In genomic region chr7:5636914-5637313, GRCh38 we compare ENCODE assay signal across 8 cellular contexts. TPM values are rescaled to one million over a fixed set of nuclear protein-coding genes. Genes with fewer than 3 reads are reported as not detected.
DNase-seq lines count a peak whose midpoint lies in the region; ATAC-seq and TF ChIP-seq lines count a peak whose summit lies in the region.

No MANE protein-coding gene starts in this region.

- peaks cover 16% of the 10 kb centered on the region for H3K36me3 ChIP-seq in A673 (ENCODE audit: insufficient read depth, low read length, poor library complexity, severe bottlenecking)
- H3K36me3 ChIP-seq in effector memory CD4-positive, alpha-beta T cell (ENCODE audit: control insufficient read depth, insufficient read depth, low read length) = peaks cover 56% of the 10 kb centered on the region

- BruUV-seq in A673 (replicated peaks; lab: Mats Ljungman, UMichigan) = no TSS peak

- no peak for TF ChIP-seq CTCF in A673 (conservative IDR thresholded peaks at IDR 0.05; ENCODE audit: low read depth, low read length)
- no peak for TF ChIP-seq CTCF in endothelial cell (IDR thresholded peaks at IDR 0.05; ENCODE audit: unreplicated experiment)

- peaks cover 77% of the 10 kb centered on the region for H3K4me1 Mint-ChIP-seq in endothelial cell (ENCODE audit: unreplicated experiment)

- H3K9me3 Mint-ChIP-seq in endothelial cell (ENCODE audit: unreplicated experiment) = no peaks in the 10 kb centered on the region

- H3K4me3 ChIP-seq in A673 (ENCODE audit: low read depth, low read length, poor library complexity, severe bottlenecking) = peak overlapping the region; percentile 8
- H3K4me3 ChIP-seq in effector memory CD4-positive, alpha-beta T cell (ENCODE audit: insufficient read depth, low read depth, low read length, poor library complexity, severe bottlenecking) = no peak overlapping the region

- CTCF ChIA-PET in A673 (lab: Charles Lee) = interaction anchor here (0.6 kb wide), 1 partner anchor 24 kb away, joined by 8 read pairs; no protein-coding TSS in a partner anchor

- H3K27me3 ChIP-seq in A673 (replicated peaks; ENCODE audit: insufficient read depth, low read depth, low read length, poor library complexity) = no peaks in the 10 kb centered on the region
- no peaks in the 10 kb centered on the region for H3K27me3 ChIP-seq in effector memory CD4-positive, alpha-beta T cell (replicated peaks; ENCODE audit: control insufficient read depth, insufficient read depth, low read length, poor library complexity, severe bottlenecking)

- H3K27ac Mint-ChIP-seq in endothelial cell (ENCODE audit: unreplicated experiment) = peak overlapping the region; percentile 100

- H3K27me3 Mint-ChIP-seq in endothelial cell (ENCODE audit: unreplicated experiment) = peaks cover 20% of the 10 kb centered on the region

- peaks cover 20% of the 10 kb centered on the region for H3K36me3 Mint-ChIP-seq in endothelial cell (ENCODE audit: low read depth, unreplicated experiment)

- POLR2A ChIA-PET in A673 (lab: Charles Lee; ENCODE audit: low non-redundant PET) = no interaction called here

- intact Hi-C loops in A673 (cut with micrococcal nuclease; ENCODE audit: unreplicated experiment) = no loop called here

- DNase-seq in A673 (ENCODE audit: low spot score) (peak; percentile 94), MV-4-11 (lab: John Stamatoyannopoulos, UW) (peak; percentile 12), endothelial cell (ENCODE audit: low spot score) (peak; percentile 55), midbrain (lab: John Stamatoyannopoulos, UW) (peak; percentile 4), SK-N-DZ (ENCODE audit: low spot score) (no peak)
- DNase-seq in effector memory CD4-positive, alpha-beta T cell = no peak

- peak overlapping the region; percentile 94 for H3K27ac ChIP-seq in A673 (ENCODE audit: low read depth, low read length, poor library complexity, severe bottlenecking)
- H3K27ac ChIP-seq in effector memory CD4-positive, alpha-beta T cell (ENCODE audit: insufficient read depth, low read length, poor library complexity, severe bottlenecking) = no peak overlapping the region

- peak overlapping the region; percentile 56 for H3K4me3 Mint-ChIP-seq in endothelial cell (ENCODE audit: unreplicated experiment)

- no peak for ATAC-seq in HG03565 (IDR thresholded peaks at IDR 0.05; ENCODE audit: unreplicated experiment)
- ATAC-seq in HG03196 (IDR thresholded peaks at IDR 0.05; ENCODE audit: unreplicated experiment) = no peak

- H3K4me1 ChIP-seq in A673 (ENCODE audit: insufficient read depth, low read length, poor library complexity, severe bottlenecking) = peaks cover 62% of the 10 kb centered on the region
- peaks cover 3% of the 10 kb centered on the region for H3K4me1 ChIP-seq in effector memory CD4-positive, alpha-beta T cell (ENCODE audit: control insufficient read depth, insufficient read depth, low read length, poor library complexity, severe bottlenecking)

- no peaks in the 10 kb centered on the region for H3K9me3 ChIP-seq in A673 (ENCODE audit: low read depth, low read length, poor library complexity, severe bottlenecking)
- H3K9me3 ChIP-seq in effector memory CD4-positive, alpha-beta T cell (ENCODE audit: control insufficient read depth, low read length) = no peaks in the 10 kb centered on the region

RNA-seq across cellular contexts. Expression of gene FSCN1, which starts 44.3 kb away (rescaled TPM):
- 475 and 479 TPM in 2 replicates for total RNA-seq in A673 (2021)
- 1,785 TPM for total RNA-seq in endothelial cell (ENCODE audit: unreplicated experiment)
- polyA plus RNA-seq in SK-N-DZ (2014; cell fraction: cytosol; rRNA removed) = 513 and 629 TPM in 2 replicates
- 276 and 299 TPM in 2 replicates for polyA plus RNA-seq in SK-N-DZ (2014; cell fraction: nucleus; rRNA removed)

Comparison
In these comparisons a context has a peak if more than half of its experiments do, and no peak if none do; other contexts are left out.
1. DNase-seq: peak in A673 (single experiment), MV-4-11 (single experiment), endothelial cell (single experiment) and midbrain (single experiment); none in SK-N-DZ (single experiment) and effector memory CD4-positive, alpha-beta T cell (0 of 3).